1 cellular context compared by ENCODE assay signal in the genomic region with DNA sequence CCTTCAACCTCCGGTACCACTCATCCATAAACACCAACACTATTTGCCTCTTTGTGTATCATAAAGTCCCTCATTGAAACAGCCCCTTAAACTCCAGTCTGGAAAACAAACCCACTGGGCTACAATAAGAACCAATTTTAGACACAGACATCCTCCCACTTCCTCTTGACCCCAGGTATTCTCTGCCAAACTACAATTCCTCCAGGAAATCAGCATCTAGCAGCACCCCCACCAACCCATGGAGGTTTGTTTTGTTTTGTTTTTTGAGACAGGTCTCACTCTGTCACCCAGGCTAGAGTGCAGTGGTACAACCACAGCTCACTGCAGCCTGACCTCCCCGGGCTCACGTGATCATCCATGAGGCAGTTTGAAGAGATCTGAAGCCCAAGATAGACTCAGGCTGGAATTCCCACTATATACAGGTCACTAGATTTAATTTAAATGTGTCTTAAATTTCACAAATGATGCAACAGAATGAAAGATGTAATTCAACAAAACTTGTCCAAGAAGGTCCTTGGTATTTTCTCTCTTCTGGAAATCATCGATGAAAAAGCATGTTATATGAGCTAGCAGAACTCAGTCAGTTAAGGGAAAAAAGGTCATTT.
TF ChIP-seq lines count a peak whose summit lies in the region.

No MANE protein-coding gene starts in this region.

TF ChIP-seq in K562, 482 proteins besides CTCF, POLR2A, EP300 and RAD21 (continued from another document):
- TF ChIP-seq, protein P1, sequence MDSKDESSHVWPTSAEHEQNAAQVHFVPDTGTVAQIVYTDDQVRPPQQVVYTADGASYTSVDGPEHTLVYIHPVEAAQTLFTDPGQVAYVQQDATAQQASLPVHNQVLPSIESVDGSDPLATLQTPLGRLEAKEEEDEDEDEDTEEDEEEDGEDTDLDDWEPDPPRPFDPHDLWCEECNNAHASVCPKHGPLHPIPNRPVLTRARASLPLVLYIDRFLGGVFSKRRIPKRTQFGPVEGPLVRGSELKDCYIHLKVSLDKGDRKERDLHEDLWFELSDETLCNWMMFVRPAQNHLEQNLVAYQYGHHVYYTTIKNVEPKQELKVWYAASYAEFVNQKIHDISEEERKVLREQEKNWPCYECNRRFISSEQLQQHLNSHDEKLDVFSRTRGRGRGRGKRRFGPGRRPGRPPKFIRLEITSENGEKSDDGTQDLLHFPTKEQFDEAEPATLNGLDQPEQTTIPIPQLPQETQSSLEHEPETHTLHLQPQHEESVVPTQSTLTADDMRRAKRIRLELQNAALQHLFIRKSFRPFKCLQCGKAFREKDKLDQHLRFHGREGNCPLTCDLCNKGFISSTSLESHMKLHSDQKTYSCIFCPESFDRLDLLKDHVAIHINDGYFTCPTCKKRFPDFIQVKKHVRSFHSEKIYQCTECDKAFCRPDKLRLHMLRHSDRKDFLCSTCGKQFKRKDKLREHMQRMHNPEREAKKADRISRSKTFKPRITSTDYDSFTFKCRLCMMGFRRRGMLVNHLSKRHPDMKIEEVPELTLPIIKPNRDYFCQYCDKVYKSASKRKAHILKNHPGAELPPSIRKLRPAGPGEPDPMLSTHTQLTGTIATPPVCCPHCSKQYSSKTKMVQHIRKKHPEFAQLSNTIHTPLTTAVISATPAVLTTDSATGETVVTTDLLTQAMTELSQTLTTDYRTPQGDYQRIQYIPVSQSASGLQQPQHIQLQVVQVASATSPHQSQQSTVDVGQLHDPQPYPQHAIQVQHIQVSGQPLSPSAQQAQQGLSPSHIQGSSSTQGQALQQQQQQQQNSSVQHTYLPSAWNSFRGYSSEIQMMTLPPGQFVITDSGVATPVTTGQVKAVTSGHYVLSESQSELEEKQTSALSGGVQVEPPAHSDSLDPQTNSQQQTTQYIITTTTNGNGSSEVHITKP (IDR thresholded peaks at IDR 0.05; ENCODE audit: partially characterized antibody): peak; percentile 43
- TF ChIP-seq, protein P2, sequence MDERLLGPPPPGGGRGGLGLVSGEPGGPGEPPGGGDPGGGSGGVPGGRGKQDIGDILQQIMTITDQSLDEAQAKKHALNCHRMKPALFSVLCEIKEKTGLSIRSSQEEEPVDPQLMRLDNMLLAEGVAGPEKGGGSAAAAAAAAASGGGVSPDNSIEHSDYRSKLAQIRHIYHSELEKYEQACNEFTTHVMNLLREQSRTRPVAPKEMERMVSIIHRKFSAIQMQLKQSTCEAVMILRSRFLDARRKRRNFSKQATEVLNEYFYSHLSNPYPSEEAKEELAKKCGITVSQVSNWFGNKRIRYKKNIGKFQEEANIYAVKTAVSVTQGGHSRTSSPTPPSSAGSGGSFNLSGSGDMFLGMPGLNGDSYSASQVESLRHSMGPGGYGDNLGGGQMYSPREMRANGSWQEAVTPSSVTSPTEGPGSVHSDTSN (CRISPR knock-in tag; IDR thresholded peaks at IDR 0.05; ENCODE audit: low read depth): no peak
- TF ChIP-seq, protein P2 (tag; conservative IDR thresholded peaks at IDR 0.05; ENCODE audit: low read depth): no peak
- TF ChIP-seq GTF2E2 (tag; IDR thresholded peaks at IDR 0.05) (no peak), CEBPG (CRISPR knock-in tag; IDR thresholded peaks at IDR 0.05) (no peak), CEBPG (tag; conservative IDR thresholded peaks at IDR 0.05 in 1 of 2, IDR thresholded peaks at IDR 0.05 in 1 of 2) (peak; percentile 63 to 92; a peak in 3 of 4 replicates), TBL1XR1 (IDR thresholded peaks at IDR 0.05; ENCODE audit: low read length in 2 of 2) (no peak), SIN3A (IDR thresholded peaks at IDR 0.05; ENCODE audit: borderline replicate concordance in 2 of 2, control insufficient read depth in 1 of 2, low read depth in 2 of 2, low read length in 2 of 2) (no peak), LEF1 (IDR thresholded peaks at IDR 0.05) (no peak; the same call in 1 of the 2 replicates), CHD4 (IDR thresholded peaks at IDR 0.05; ENCODE audit: insufficient read depth, insufficient replicate concordance, low read depth, low read length, poor library complexity, severe bottlenecking) (no peak), TCF3 (CRISPR knock-in tag; IDR thresholded peaks at IDR 0.05) (no peak), ZNF175 (CRISPR knock-in tag; IDR thresholded peaks at IDR 0.05; ENCODE audit: low read depth) (0 out of 2 replicates have a peak, but pooled peaks have one; percentile 44), PRPF4 (IDR thresholded peaks at IDR 0.05; ENCODE audit: insufficient read depth, low read depth, low read length, poor library complexity, severe bottlenecking) (no peak), CBFB (CRISPR knock-in tag; IDR thresholded peaks at IDR 0.05) (no peak), ZNF140 (CRISPR knock-in tag; IDR thresholded peaks at IDR 0.05) (no peak), CBX3 (IDR thresholded peaks at IDR 0.05; ENCODE audit: borderline replicate concordance in 1 of 2, low read length in 2 of 2) (no peak), POLR2AphosphoS5 (IDR thresholded peaks at IDR 0.05; ENCODE audit: control insufficient read depth, insufficient read depth, low read depth, low read length) (no peak), SP2 (IDR thresholded peaks at IDR 0.05; ENCODE audit: extremely low read depth, low read depth, low read length, poor library complexity, severe bottlenecking) (no peak), DDX20 (tag; IDR thresholded peaks at IDR 0.05; ENCODE audit: low read depth) (no peak), MIER1 (IDR thresholded peaks at IDR 0.05; ENCODE audit: low read depth) (no peak), ZNF253 (CRISPR knock-in tag; conservative IDR thresholded peaks at IDR 0.05) (no peak)
- TF ChIP-seq, protein P3, sequence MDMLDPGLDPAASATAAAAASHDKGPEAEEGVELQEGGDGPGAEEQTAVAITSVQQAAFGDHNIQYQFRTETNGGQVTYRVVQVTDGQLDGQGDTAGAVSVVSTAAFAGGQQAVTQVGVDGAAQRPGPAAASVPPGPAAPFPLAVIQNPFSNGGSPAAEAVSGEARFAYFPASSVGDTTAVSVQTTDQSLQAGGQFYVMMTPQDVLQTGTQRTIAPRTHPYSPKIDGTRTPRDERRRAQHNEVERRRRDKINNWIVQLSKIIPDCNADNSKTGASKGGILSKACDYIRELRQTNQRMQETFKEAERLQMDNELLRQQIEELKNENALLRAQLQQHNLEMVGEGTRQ (CRISPR knock-in tag; IDR thresholded peaks at IDR 0.05): peak; percentile 92
- TF ChIP-seq, protein P4, sequence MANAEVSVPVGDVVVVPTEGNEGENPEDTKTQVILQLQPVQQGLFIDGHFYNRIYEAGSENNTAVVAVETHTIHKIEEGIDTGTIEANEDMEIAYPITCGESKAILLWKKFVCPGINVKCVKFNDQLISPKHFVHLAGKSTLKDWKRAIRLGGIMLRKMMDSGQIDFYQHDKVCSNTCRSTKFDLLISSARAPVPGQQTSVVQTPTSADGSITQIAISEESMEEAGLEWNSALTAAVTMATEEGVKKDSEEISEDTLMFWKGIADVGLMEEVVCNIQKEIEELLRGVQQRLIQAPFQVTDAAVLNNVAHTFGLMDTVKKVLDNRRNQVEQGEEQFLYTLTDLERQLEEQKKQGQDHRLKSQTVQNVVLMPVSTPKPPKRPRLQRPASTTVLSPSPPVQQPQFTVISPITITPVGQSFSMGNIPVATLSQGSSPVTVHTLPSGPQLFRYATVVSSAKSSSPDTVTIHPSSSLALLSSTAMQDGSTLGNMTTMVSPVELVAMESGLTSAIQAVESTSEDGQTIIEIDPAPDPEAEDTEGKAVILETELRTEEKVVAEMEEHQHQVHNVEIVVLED (CRISPR knock-in tag; IDR thresholded peaks at IDR 0.05): no peak
- TF ChIP-seq, protein P5, sequence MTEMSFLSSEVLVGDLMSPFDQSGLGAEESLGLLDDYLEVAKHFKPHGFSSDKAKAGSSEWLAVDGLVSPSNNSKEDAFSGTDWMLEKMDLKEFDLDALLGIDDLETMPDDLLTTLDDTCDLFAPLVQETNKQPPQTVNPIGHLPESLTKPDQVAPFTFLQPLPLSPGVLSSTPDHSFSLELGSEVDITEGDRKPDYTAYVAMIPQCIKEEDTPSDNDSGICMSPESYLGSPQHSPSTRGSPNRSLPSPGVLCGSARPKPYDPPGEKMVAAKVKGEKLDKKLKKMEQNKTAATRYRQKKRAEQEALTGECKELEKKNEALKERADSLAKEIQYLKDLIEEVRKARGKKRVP (CRISPR knock-in tag; IDR thresholded peaks at IDR 0.05): 0 out of 2 replicates have a peak, but pooled peaks have one; percentile 37
- TF ChIP-seq, protein P6, sequence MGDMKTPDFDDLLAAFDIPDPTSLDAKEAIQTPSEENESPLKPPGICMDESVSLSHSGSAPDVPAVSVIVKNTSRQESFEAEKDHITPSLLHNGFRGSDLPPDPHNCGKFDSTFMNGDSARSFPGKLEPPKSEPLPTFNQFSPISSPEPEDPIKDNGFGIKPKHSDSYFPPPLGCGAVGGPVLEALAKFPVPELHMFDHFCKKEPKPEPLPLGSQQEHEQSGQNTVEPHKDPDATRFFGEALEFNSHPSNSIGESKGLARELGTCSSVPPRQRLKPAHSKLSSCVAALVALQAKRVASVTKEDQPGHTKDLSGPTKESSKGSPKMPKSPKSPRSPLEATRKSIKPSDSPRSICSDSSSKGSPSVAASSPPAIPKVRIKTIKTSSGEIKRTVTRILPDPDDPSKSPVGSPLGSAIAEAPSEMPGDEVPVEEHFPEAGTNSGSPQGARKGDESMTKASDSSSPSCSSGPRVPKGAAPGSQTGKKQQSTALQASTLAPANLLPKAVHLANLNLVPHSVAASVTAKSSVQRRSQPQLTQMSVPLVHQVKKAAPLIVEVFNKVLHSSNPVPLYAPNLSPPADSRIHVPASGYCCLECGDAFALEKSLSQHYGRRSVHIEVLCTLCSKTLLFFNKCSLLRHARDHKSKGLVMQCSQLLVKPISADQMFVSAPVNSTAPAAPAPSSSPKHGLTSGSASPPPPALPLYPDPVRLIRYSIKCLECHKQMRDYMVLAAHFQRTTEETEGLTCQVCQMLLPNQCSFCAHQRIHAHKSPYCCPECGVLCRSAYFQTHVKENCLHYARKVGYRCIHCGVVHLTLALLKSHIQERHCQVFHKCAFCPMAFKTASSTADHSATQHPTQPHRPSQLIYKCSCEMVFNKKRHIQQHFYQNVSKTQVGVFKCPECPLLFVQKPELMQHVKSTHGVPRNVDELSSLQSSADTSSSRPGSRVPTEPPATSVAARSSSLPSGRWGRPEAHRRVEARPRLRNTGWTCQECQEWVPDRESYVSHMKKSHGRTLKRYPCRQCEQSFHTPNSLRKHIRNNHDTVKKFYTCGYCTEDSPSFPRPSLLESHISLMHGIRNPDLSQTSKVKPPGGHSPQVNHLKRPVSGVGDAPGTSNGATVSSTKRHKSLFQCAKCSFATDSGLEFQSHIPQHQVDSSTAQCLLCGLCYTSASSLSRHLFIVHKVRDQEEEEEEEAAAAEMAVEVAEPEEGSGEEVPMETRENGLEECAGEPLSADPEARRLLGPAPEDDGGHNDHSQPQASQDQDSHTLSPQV (IDR thresholded peaks at IDR 0.05): peak; percentile 52
- TF ChIP-seq, protein P7, sequence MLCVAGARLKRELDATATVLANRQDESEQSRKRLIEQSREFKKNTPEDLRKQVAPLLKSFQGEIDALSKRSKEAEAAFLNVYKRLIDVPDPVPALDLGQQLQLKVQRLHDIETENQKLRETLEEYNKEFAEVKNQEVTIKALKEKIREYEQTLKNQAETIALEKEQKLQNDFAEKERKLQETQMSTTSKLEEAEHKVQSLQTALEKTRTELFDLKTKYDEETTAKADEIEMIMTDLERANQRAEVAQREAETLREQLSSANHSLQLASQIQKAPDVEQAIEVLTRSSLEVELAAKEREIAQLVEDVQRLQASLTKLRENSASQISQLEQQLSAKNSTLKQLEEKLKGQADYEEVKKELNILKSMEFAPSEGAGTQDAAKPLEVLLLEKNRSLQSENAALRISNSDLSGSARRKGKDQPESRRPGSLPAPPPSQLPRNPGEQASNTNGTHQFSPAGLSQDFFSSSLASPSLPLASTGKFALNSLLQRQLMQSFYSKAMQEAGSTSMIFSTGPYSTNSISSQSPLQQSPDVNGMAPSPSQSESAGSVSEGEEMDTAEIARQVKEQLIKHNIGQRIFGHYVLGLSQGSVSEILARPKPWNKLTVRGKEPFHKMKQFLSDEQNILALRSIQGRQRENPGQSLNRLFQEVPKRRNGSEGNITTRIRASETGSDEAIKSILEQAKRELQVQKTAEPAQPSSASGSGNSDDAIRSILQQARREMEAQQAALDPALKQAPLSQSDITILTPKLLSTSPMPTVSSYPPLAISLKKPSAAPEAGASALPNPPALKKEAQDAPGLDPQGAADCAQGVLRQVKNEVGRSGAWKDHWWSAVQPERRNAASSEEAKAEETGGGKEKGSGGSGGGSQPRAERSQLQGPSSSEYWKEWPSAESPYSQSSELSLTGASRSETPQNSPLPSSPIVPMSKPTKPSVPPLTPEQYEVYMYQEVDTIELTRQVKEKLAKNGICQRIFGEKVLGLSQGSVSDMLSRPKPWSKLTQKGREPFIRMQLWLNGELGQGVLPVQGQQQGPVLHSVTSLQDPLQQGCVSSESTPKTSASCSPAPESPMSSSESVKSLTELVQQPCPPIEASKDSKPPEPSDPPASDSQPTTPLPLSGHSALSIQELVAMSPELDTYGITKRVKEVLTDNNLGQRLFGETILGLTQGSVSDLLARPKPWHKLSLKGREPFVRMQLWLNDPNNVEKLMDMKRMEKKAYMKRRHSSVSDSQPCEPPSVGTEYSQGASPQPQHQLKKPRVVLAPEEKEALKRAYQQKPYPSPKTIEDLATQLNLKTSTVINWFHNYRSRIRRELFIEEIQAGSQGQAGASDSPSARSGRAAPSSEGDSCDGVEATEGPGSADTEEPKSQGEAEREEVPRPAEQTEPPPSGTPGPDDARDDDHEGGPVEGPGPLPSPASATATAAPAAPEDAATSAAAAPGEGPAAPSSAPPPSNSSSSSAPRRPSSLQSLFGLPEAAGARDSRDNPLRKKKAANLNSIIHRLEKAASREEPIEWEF (CRISPR knock-in tag; IDR thresholded peaks at IDR 0.05): no peak
- TF ChIP-seq, protein P8, sequence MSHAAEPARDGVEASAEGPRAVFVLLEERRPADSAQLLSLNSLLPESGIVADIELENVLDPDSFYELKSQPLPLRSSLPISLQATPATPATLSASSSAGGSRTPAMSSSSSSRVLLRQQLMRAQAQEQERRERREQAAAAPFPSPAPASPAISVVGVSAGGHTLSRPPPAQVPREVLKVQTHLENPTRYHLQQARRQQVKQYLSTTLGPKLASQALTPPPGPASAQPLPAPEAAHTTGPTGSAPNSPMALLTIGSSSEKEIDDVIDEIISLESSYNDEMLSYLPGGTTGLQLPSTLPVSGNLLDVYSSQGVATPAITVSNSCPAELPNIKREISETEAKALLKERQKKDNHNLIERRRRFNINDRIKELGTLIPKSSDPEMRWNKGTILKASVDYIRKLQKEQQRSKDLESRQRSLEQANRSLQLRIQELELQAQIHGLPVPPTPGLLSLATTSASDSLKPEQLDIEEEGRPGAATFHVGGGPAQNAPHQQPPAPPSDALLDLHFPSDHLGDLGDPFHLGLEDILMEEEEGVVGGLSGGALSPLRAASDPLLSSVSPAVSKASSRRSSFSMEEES (CRISPR knock-in tag; IDR thresholded peaks at IDR 0.05): peak; percentile 95
